Comparison of ENCODE assay signal across 8 cellular contexts in the genomic region with DNA sequence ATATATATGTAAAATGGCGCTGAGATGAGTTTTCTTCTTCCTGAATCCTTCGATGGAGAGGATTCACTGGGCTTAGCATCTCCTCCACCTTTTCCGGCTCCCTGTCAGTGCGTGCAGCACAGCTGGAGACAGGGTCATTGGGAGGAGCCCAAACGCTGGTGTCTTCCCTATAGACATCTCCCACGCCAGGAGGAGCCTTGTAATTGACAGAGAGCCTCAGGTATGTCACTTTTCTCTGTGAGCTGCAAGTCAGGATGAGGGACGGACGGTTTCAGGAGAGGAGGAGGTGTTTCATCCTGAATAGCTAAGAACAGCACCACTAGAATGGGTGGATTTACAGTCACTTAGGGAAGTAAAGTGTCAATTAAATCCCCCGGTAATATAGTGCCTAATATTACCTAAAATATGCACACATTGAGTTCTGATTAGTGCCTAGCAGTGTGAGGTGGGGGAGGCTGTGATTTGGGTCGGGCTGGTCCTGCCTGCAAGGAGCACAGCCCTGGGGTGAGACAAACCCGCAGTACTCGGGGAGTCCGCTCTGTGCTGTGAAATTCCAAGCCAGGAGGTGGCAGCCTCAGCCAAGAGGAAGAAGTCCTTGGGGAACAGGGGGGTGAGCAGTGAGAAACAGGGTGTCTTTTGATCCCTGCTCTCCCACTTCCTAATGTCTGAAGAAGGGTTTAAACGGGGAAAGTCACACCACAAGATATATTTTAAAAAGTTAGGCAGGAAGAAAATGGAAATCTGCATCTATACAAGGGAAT. TPM values are rescaled to one million over a fixed set of nuclear protein-coding genes. Genes with fewer than 3 reads are reported as not detected.
DNase-seq lines count a peak whose midpoint lies in the region; ATAC-seq and TF ChIP-seq lines count a peak whose summit lies in the region.

No MANE protein-coding gene starts in this region.

- no peak for TF ChIP-seq POLR2A in sigmoid colon (IDR thresholded peaks at IDR 0.05)

- H3K27me3 ChIP-seq in heart right ventricle: no peaks in the 10 kb centered on the region
- peaks cover 0 to 10% (median 0%) of the 10 kb centered on the region in 3 donors for H3K27me3 ChIP-seq in sigmoid colon

- no peak overlapping the region for H3K4me3 ChIP-seq in heart right ventricle
- H3K4me3 ChIP-seq in sigmoid colon: no peak overlapping the region

- TF ChIP-seq EP300 in sigmoid colon (IDR thresholded peaks at IDR 0.05): no peak

- H3K27ac ChIP-seq in heart right ventricle (peak overlapping the region in 2 of 10 donors; percentile 7 to 31), sigmoid colon (peak overlapping the region in 1 of 4 donors; percentile 64)

- intact Hi-C loops in heart right ventricle (cut with DNase I) (loop anchor here in 4 of 10 donors (5.0 to 10.0 kb wide), 4 partner anchors 66 to 138 kb away; a partner anchor contains a TSS), sigmoid colon (cut with DNase I) (no loop called here)

- WGBS in heart right ventricle, 2 donors: 47 to 56% methylated on average over 14 of the region's 14 CpGs
- WGBS in sigmoid colon, 2 donors: 52 to 68% methylated on average over 14 of the region's 14 CpGs

- H3K9me3 ChIP-seq in heart right ventricle: no peaks in the 10 kb centered on the region
- H3K9me3 ChIP-seq in sigmoid colon: no peaks in the 10 kb centered on the region

- peak; percentile 11 to 68 (median 52) for TF ChIP-seq CTCF in heart right ventricle (IDR thresholded peaks at IDR 0.05)
- peak in 1 of 4 experiments; percentile 12 for TF ChIP-seq CTCF in sigmoid colon (IDR thresholded peaks at IDR 0.05)

- DNase-seq in DMS53 (lab: John Stamatoyannopoulos, UW) (peak; percentile 68), DMS53 treated with DMSO at 0.1 percent for 48 hours (lab: John Stamatoyannopoulos, UW; ENCODE audit: unreplicated experiment) (no peak), NCI-H1092 treated with DMSO at 0.1 percent for 48 hours (lab: John Stamatoyannopoulos, UW) (peak; percentile 11), heart right ventricle (peak; percentile 54 to 67), sigmoid colon (peak; percentile 81), DMS79 (lab: John Stamatoyannopoulos, UW) (no peak)
- peak; percentile 39 for DNase-seq in activated naive CD4-positive, alpha-beta T cell treated with anti-CD3 and anti-CD28 coated beads, Interleukin-2, amount 50 U/mL, for 16 hours

- peaks cover 0 to 24% (median 0%) of the 10 kb centered on the region in 9 donors for H3K36me3 ChIP-seq in heart right ventricle
- H3K36me3 ChIP-seq in sigmoid colon: no peaks in the 10 kb centered on the region

- ATAC-seq in heart right ventricle (peak in 6 of 8 donors; percentile 23 to 50 (median 40)), HG02973 (IDR thresholded peaks at IDR 0.05; ENCODE audit: unreplicated experiment) (no peak)

- peaks cover 12 to 63% (median 36%) of the 10 kb centered on the region in 9 donors for H3K4me1 ChIP-seq in heart right ventricle
- peaks cover 0 to 29% (median 21%) of the 10 kb centered on the region in 4 donors for H3K4me1 ChIP-seq in sigmoid colon

RNA-seq across cellular contexts. Expression of a gene that starts 28.2 kb away (rescaled TPM):
- total RNA-seq in heart right ventricle (10 to 100 TPM in 3 of 10 donors, 1 to 10 TPM in 7; 3.5 to 21.0 (median 5.6) TPM), sigmoid colon (10 to 100 TPM; 11.0 to 16.4 (median 13.9) TPM)
- polyA plus RNA-seq in heart right ventricle (10 to 100 TPM; 11.7 to 18.7 TPM), sigmoid colon (10 to 100 TPM in 2 of 3 donors, 1 to 10 TPM in 1; 5.5 to 23.7 (median 16.8) TPM)

RNA-seq across cellular contexts. Expression of a gene that starts 59.1 kb away (rescaled TPM):
- total RNA-seq in heart right ventricle (100 to 1,000 TPM in 1 of 10 donors, 10 to 100 TPM in 9; 57.8 to 134 (median 76.0) TPM), sigmoid colon (10 to 100 TPM; 68.7 to 85.9 (median 80.4) TPM)
- polyA plus RNA-seq in heart right ventricle (10 to 100 TPM; 59.1 to 91.9 TPM), sigmoid colon (10 to 100 TPM; 31.2 to 52.0 (median 49.2) TPM)

RNA-seq across cellular contexts. Expression of a gene that starts 59.5 kb away (rescaled TPM):
- total RNA-seq in heart right ventricle (1 to 10 TPM; 2.2 to 3.9 (median 3.4) TPM), sigmoid colon (10 to 100 TPM in 1 of 4 donors, 1 to 10 TPM in 3; 8.6 to 11.4 (median 9.4) TPM)
- polyA plus RNA-seq in heart right ventricle (1 to 10 TPM; 3.0 to 3.8 TPM), sigmoid colon (1 to 10 TPM; 1.6 to 6.1 (median 5.4) TPM)

Comparison
In these comparisons a context has a peak if more than half of its experiments do, and no peak if none do; other contexts are left out.
1. DNase-seq: peak in DMS53 (single experiment), NCI-H1092 treated with DMSO at 0.1 percent for 48 hours (single experiment), activated naive CD4-positive, alpha-beta T cell treated with anti-CD3 and anti-CD28 coated beads, Interleukin-2, amount 50 U/mL, for 16 hours (single experiment), heart right ventricle (2 of 2) and sigmoid colon (single experiment); none in DMS53 treated with DMSO at 0.1 percent for 48 hours (single experiment) and DMS79 (single experiment).